In genomic region chr3:56971816-56972215, GRCh38 we compare ENCODE assay signal across 23 cellular contexts.
"Had no signal": no experiment of that assay in that cellular context is flagged by ENCODE, and none has a peak within 500 bp of the region (broad histone marks: within the 10 kb centered on the region; RNA-seq: fewer than 3 reads in every experiment).

No MANE protein-coding gene starts in this region.

- H3K4me3 ChIP-seq: hepatocyte, left ventricle myocardium inferior, lung, ovary, right atrium auricular region, right lobe of liver, stomach, testis, thyroid gland, transverse colon, upper lobe of right lung had no signal

- H3K4me1 ChIP-seq: left ventricle myocardium inferior, right lobe of liver, transverse colon, upper lobe of right lung had no signal

- H3K27me3 Mint-ChIP-seq: naive B cell, progenitor cell of endocrine pancreas had no signal

- DNase-seq: islet precursor cell; left ventricle myocardium inferior; mesendoderm; naive B cell; natural killer cell; right lobe of liver; stimulated activated CD4-positive, alpha-beta T cell treated with anti-CD3 and anti-CD28 coated beads, Interleukin-12 subunit alpha, Interleukin-12 subunit beta, amount 100 ng/mL, for 4 hours; stimulated activated CD4-positive, alpha-beta T cell treated with anti-CD3 and anti-CD28 coated beads, Interleukin-15, amount 100 ng/mL, for 24 hours; stimulated activated CD4-positive, alpha-beta T cell treated with anti-CD3 and anti-CD28 coated beads, Interleukin-2, amount 100 ng/mL, for 24 hours; stimulated activated CD4-positive, alpha-beta T cell treated with anti-CD3 and anti-CD28 coated beads, Interleukin-4, amount 100 ng/mL, for 1 hour; stimulated activated naive B cell treated with anti-CD40 and anti-IgM and Interleukin-4, amounts not matched to agents 10 μg/mL and 1 μg/mL and 100 μg/mL, for 72 hours; stimulated activated naive CD8-positive, alpha-beta T cell treated with anti-CD3 and anti-CD28 coated beads, Interleukin-15, Interleukin-2, amounts not matched to agents 100 U/mL and 50 U/mL, for 24 hours; stomach; testis; thyroid gland; transverse colon; upper lobe of right lung had no signal

- H3K9me3 ChIP-seq: left ventricle myocardium inferior, ovary, right atrium auricular region, right lobe of liver, stomach, testis, thyroid gland, transverse colon, upper lobe of right lung had no signal

- H3K9me3 Mint-ChIP-seq: mesothelial cell of epicardium; natural killer cell; stimulated activated naive B cell treated with anti-CD40 and anti-IgM and Interleukin-4, amounts not matched to agents 10 μg/mL and 1 μg/mL and 100 μg/mL, for 72 hours had no signal

- H3K27ac ChIP-seq: hepatocyte, left ventricle myocardium inferior, right atrium auricular region, right lobe of liver, stomach, thyroid gland, transverse colon, upper lobe of right lung had no signal

- H3K27ac Mint-ChIP-seq: mesothelial cell of epicardium; naive B cell; natural killer cell; progenitor cell of endocrine pancreas; stimulated activated naive B cell treated with anti-CD40 and anti-IgM and Interleukin-4, amounts not matched to agents 10 μg/mL and 1 μg/mL and 100 μg/mL, for 72 hours had no signal

- H3K27me3 ChIP-seq: hepatocyte, ovary, right atrium auricular region, right lobe of liver, stomach, testis, thyroid gland, transverse colon, upper lobe of right lung had no signal

- H3K36me3 Mint-ChIP-seq: mesothelial cell of epicardium; naive B cell; natural killer cell; stimulated activated naive B cell treated with anti-CD40 and anti-IgM and Interleukin-4, amounts not matched to agents 10 μg/mL and 1 μg/mL and 100 μg/mL, for 72 hours had no signal

- H3K4me1 Mint-ChIP-seq: natural killer cell had no signal

- H3K36me3 ChIP-seq: left ventricle myocardium inferior, ovary, right atrium auricular region, right lobe of liver, stomach, thyroid gland, transverse colon, upper lobe of right lung had no signal

- H3K4me3 Mint-ChIP-seq: mesothelial cell of epicardium; naive B cell; natural killer cell; stimulated activated naive B cell treated with anti-CD40 and anti-IgM and Interleukin-4, amounts not matched to agents 10 μg/mL and 1 μg/mL and 100 μg/mL, for 72 hours had no signal
